ENCODE assay signal across 8 cellular contexts in genomic region chr10:73875139-73875475, GRCh38. TPM values are rescaled to one million over a fixed set of nuclear protein-coding genes. Genes with fewer than 3 reads are reported as not detected.
DNase-seq lines count a peak whose midpoint lies in the region; ATAC-seq and TF ChIP-seq lines count a peak whose summit lies in the region.

No MANE protein-coding gene starts in this region.

- no CpG with 5 or more reads among the region's 3 CpGs for WGBS in neuronal stem cell (ENCODE audit: extremely low coverage in 2 of 2, insufficient read length in 2 of 2, insufficient replicate concordance in 1 of 2), 2 donors

- H3K4me1 Mint-ChIP-seq in CD4-positive, alpha-beta T cell (ENCODE audit: low read depth): peaks cover 55% of the 10 kb centered on the region

- peak overlapping the region; percentile 88 for H3K27ac Mint-ChIP-seq in CD4-positive, alpha-beta T cell

- H3K4me1 ChIP-seq in colonic mucosa (peaks cover 7% of the 10 kb centered on the region), neuronal stem cell (ENCODE audit: control insufficient read depth in 2 of 2, insufficient read depth in 1 of 2, low read depth in 1 of 2, low read length in 2 of 2) (peaks cover 0 to 6% of the 10 kb centered on the region in 2 donors)

- H2BK12ac ChIP-seq in neuronal stem cell (ENCODE audit: low read length): no peak overlapping the region

- no peak overlapping the region for H3K4ac ChIP-seq in neuronal stem cell (ENCODE audit: low read length)

- H3K9ac ChIP-seq in colonic mucosa (ENCODE audit: low read depth in 2 of 2, low read length in 2 of 2): peak overlapping the region; percentile 69 to 73
- no peak overlapping the region for H3K9ac ChIP-seq in neuronal stem cell (ENCODE audit: low read depth, low read length, poor library complexity)

- H3K36me3 ChIP-seq in colonic mucosa (no peaks in the 10 kb centered on the region), neuronal stem cell (replicated peaks in 1 of 2; ENCODE audit: control insufficient read depth in 2 of 2, insufficient read depth in 2 of 2, low read length in 2 of 2) (peaks cover 11 to 21% of the 10 kb centered on the region in 2 donors)

- H2BK15ac ChIP-seq in neuronal stem cell (ENCODE audit: low read length): peak overlapping the region; percentile 30

- TF ChIP-seq CTCF in CD4-positive, alpha-beta T cell (IDR thresholded peaks at IDR 0.05): no peak
- TF ChIP-seq CTCF in GM20000 (IDR thresholded peaks at IDR 0.05; ENCODE audit: extremely low read depth, missing control alignments): no peak
- no peak for TF ChIP-seq CTCF in colonic mucosa (IDR thresholded peaks at IDR 0.05)

- no peak overlapping the region for H3K18ac ChIP-seq in neuronal stem cell (ENCODE audit: low read length)

- intact Hi-C loops in CD4-positive, alpha-beta T cell (cut with DNase I, micrococcal nuclease): loop anchor here (1.0 to 10.0 kb wide), 5 partner anchors 26 to 1360 kb away; partner anchors contain the start of genes KAT6B (in 2 of the 2) and COMTD1 (in 1 of the 2)
- intact Hi-C loops in colonic mucosa (cut with DNase I): no loop called here

- peaks cover 15% of the 10 kb centered on the region for H3K79me1 ChIP-seq in neuronal stem cell (ENCODE audit: low read depth, low read length)

- H3K36me3 Mint-ChIP-seq in CD4-positive, alpha-beta T cell (ENCODE audit: low read depth): peaks cover 38% of the 10 kb centered on the region

- CTCF ChIA-PET in CD4-positive, alpha-beta T cell (lab: Charles Lee): interaction anchor here (1.6 to 1.8 kb wide), 2 partner anchors 26 to 66 kb away, joined by 6 to 9 read pairs; no protein-coding TSS in a partner anchor

- peak; percentile 47 for ATAC-seq in CD4-positive, alpha-beta T cell (ENCODE audit: poor library complexity)

- peak overlapping the region; percentile 61 for H3K4me2 ChIP-seq in neuronal stem cell (ENCODE audit: insufficient read depth, low read length, poor library complexity, severe bottlenecking)

- no peak overlapping the region for H2BK120ac ChIP-seq in neuronal stem cell (ENCODE audit: low read depth, low read length)

- peak overlapping the region; percentile 97 for H2AFZ ChIP-seq in neuronal stem cell (ENCODE audit: low read length)

- peak overlapping the region; percentile 52 for H3K23ac ChIP-seq in neuronal stem cell (ENCODE audit: low read depth, low read length, poor library complexity)

- H3K27me3 Mint-ChIP-seq in CD4-positive, alpha-beta T cell: no peaks in the 10 kb centered on the region

- no peak overlapping the region for H4K91ac ChIP-seq in neuronal stem cell (ENCODE audit: low read depth, low read length, poor library complexity)

- H2BK5ac ChIP-seq in neuronal stem cell (ENCODE audit: low read length): no peak overlapping the region

- peak overlapping the region; percentile 85 for H3K4me3 Mint-ChIP-seq in CD4-positive, alpha-beta T cell

- no peak overlapping the region for H2AK5ac ChIP-seq in neuronal stem cell (ENCODE audit: low read depth, low read length)

- H3K4me3 ChIP-seq in colonic mucosa (peak overlapping the region; percentile 65), neuronal stem cell (ENCODE audit: low read length in 2 of 2) (peak overlapping the region in 1 of 2 donors; percentile 79)

- H3K9me3 Mint-ChIP-seq in CD4-positive, alpha-beta T cell: no peaks in the 10 kb centered on the region

- peak overlapping the region; percentile 84 for H3K27ac ChIP-seq in CD4-positive, alpha-beta T cell (ENCODE audit: low read depth, low read length)
- peak overlapping the region; percentile 50 for H3K27ac ChIP-seq in colonic mucosa
- H3K27ac ChIP-seq in neuronal stem cell (replicated peaks; ENCODE audit: low read length): no peak overlapping the region

- no peak overlapping the region for H4K8ac ChIP-seq in neuronal stem cell (ENCODE audit: low read depth, low read length)

- no peaks in the 10 kb centered on the region for H3K27me3 ChIP-seq in CD4-positive, alpha-beta T cell (ENCODE audit: control insufficient read depth, insufficient read depth, low read length)
- no peaks in the 10 kb centered on the region for H3K27me3 ChIP-seq in colonic mucosa
- H3K27me3 ChIP-seq in neuronal stem cell (ENCODE audit: control insufficient read depth in 3 of 3, insufficient read depth in 3 of 3, low read depth in 1 of 3, low read length in 3 of 3): peaks cover 3 to 30% (median 6%) of the 10 kb centered on the region in 3 experiments

- H3K9me3 ChIP-seq in CD4-positive, alpha-beta T cell (ENCODE audit: control insufficient read depth, low read length): no peaks in the 10 kb centered on the region
- H3K9me3 ChIP-seq in colonic mucosa (no peaks in the 10 kb centered on the region), neuronal stem cell (replicated peaks in 1 of 2; ENCODE audit: control insufficient read depth in 2 of 2, insufficient read depth in 1 of 2, low read depth in 1 of 2, low read length in 2 of 2) (no peaks in the 10 kb centered on the region)

- POLR2A ChIA-PET in CD4-positive, alpha-beta T cell (lab: Charles Lee): interaction anchor here (0.6 to 2.8 kb wide), 14 partner anchors 11 to 276 kb away, joined by 3 to 51 read pairs (median 5); partner anchors contain the start of genes ADK, AP3M1 and CHCHD1

- no peak overlapping the region for H3K14ac ChIP-seq in neuronal stem cell (ENCODE audit: low read length)

- DNase-seq in CD4-positive, alpha-beta T cell: peak in 2 of 10 experiments; percentile 14 to 39
- peak; percentile 64 for DNase-seq in GM20000 (ENCODE audit: low spot score)
- DNase-seq in NAMALWA (ENCODE audit: low spot score): peak; percentile 51
- no peak for DNase-seq in colonic mucosa
- DNase-seq in neuronal stem cell (ENCODE audit: low spot score): no peak
- DNase-seq in COLO668 (lab: John Stamatoyannopoulos, UW; ENCODE audit: unreplicated experiment): no peak
- no peak for DNase-seq in NCI-H1417 (lab: John Stamatoyannopoulos, UW)
- no peak for DNase-seq in NCI-H2171 treated with DMSO at 0.1 percent for 48 hours (lab: John Stamatoyannopoulos, UW)

RNA-seq across cellular contexts. Expression of gene CAMK2G, which starts 0.8 kb away (rescaled TPM):
- 10 to 100 TPM; 34.4 to 38.4 TPM for total RNA-seq in CD4-positive, alpha-beta T cell
- 10 to 100 TPM; 40.0 to 45.8 TPM for total RNA-seq in colonic mucosa
- polyA plus RNA-seq in neuronal stem cell (2013, experiment 1 of 2): 30.5 TPM
- polyA plus RNA-seq in neuronal stem cell (2013, experiment 2 of 2): 31.7 TPM

RNA-seq across cellular contexts. Expression of gene PLAU, which starts 35.8 kb away (rescaled TPM):
- not detected for total RNA-seq in CD4-positive, alpha-beta T cell
- 10 to 100 TPM in 1 of 2 donors, 1 to 10 TPM in 1; 4.0 to 11.4 TPM for total RNA-seq in colonic mucosa
- 8.0 TPM for polyA plus RNA-seq in neuronal stem cell (2013, experiment 1 of 2)
- 7.7 TPM for polyA plus RNA-seq in neuronal stem cell (2013, experiment 2 of 2)

Comparison
In these comparisons a context has a peak if more than half of its experiments do, and no peak if none do; other contexts are left out.
1. DNase-seq: peak in GM20000 (single experiment) and NAMALWA (single experiment); none in colonic mucosa (single experiment), neuronal stem cell (single experiment), COLO668 (single experiment), NCI-H1417 (0 of 3) and NCI-H2171 treated with DMSO at 0.1 percent for 48 hours (single experiment).
2. RNA of gene PLAU, which starts 35.8 kb away (total RNA-seq): 4.0 to 11.4 TPM in colonic mucosa; not detected in CD4-positive, alpha-beta T cell; every median in the first group is over 4 times any median in the second.